28 cellular contexts compared by ENCODE assay signal in the genomic region with DNA sequence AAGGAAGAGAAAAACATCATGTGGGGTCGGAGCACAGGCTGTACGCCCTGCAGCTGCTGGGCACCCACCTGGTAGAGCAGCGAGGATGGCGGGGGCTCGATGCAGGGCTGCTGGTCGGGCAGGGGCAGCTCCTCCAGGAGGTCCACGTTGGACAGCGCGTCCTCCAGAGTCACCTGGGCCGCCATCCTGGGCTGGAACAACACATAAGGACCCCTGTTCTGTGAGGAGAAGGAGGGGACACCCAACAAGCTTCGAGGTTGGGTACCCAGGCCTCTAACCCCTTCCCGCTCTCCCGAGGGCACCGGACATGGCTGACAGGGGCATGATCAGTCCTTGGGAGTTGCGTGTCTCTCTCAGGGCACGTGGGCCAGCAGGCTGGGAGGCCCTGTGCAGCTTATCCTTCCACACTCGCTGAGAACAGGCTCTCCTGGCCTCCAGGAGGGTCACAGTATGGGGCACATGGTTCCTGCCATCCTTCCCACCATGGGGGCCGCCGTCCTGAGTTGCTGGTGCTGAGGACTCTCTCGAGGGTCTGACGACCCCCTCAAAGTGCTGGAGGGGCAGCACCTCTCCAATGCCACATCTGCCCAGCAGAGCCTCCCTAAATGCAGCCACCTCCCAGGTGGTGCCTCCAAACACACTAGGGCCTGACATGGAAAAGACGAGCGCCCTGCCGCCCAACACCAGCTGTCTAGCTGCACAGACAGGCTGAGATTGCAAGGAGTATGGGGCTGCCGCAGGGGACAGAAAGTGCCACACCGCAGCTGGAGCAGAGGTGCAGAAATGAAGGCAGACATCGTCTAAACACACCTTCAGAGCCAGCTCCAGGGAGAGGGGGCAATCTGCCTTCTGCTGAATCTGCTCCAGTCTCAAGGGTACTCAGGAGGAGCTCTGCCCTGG. TPM values are rescaled to one million over a fixed set of nuclear protein-coding genes. Genes with fewer than 3 reads are reported as not detected.
A peak's percentile ranks its signal among the peaks of the same experiment; 100 is the strongest.
DNase-seq lines count a peak whose midpoint lies in the region; ATAC-seq and TF ChIP-seq lines count a peak whose summit lies in the region.
"Had no signal": no experiment of that assay in that cellular context is flagged by ENCODE, and none has a peak within 500 bp of the region (broad histone marks: within the 10 kb centered on the region; RNA-seq: fewer than 3 reads in every experiment).

No MANE protein-coding gene starts in this region.

- no peaks in the 10 kb centered on the region; the same call in 1 of the 2 replicates for H3K4me1 ChIP-seq in H9 (ENCODE audit: insufficient read depth, low read length)
- H3K4me1 ChIP-seq in mesenchymal stem cell (ENCODE audit: control insufficient read depth, insufficient read depth, low read depth, low read length), result peaks cover 20% of the 10 kb centered on the region

- H3K27me3 Mint-ChIP-seq in H9 (ENCODE audit: low read depth), result peaks cover 29% of the 10 kb centered on the region
- H3K27me3 Mint-ChIP-seq in activated T-helper 17 cell treated with anti-CD3 and anti-CD28 coated beads, Interleukin-2, amount 50 U/mL, for 72 hours, result no peaks in the 10 kb centered on the region
- H3K27me3 Mint-ChIP-seq in stimulated activated naive B cell treated with anti-CD40 and anti-IgM and Interleukin-4, amounts not matched to agents 10 μg/mL and 1 μg/mL and 100 μg/mL, for 72 hours, result peaks cover 13 to 21% of the 10 kb centered on the region in 2 donors

- no peak overlapping the region for H2BK15ac ChIP-seq in H9 (ENCODE audit: low read depth, low read length)
- H2BK15ac ChIP-seq in mesenchymal stem cell (ENCODE audit: low read depth, poor library complexity, severe bottlenecking), result peak overlapping the region; percentile 44

- no peaks in the 10 kb centered on the region for H4K20me1 ChIP-seq in H9 (ENCODE audit: control insufficient read depth, insufficient read depth, insufficient read length)

- no peak for TF ChIP-seq CTCF in H9 (conservative IDR thresholded peaks at IDR 0.05)

- H2BK20ac ChIP-seq in H9 (ENCODE audit: low read depth, low read length, poor library complexity, severe bottlenecking), result no peak overlapping the region

- H3K4me3 ChIP-seq in mesenchymal stem cell (ENCODE audit: insufficient read depth in 1 of 2, low read depth in 1 of 2, low read length in 2 of 2), result no peak overlapping the region
- H3K4me3 ChIP-seq: gastrocnemius medialis, GM23248, psoas muscle, transverse colon had no signal

- H2BK12ac ChIP-seq in H9 (ENCODE audit: insufficient read length, low read depth, low read length) (no peak overlapping the region), mesenchymal stem cell (ENCODE audit: low read length in 2 of 2) (no peak overlapping the region)

- H3K18ac ChIP-seq in H9 (ENCODE audit: insufficient read length, low read depth, low read length) (no peak overlapping the region), mesenchymal stem cell (ENCODE audit: low read depth in 1 of 2, low read length in 2 of 2) (no peak overlapping the region)

- peaks cover 40 to 51% of the 10 kb centered on the region in 2 experiments for H3K36me3 ChIP-seq in mesenchymal stem cell (ENCODE audit: control insufficient read depth in 1 of 2, insufficient read depth in 2 of 2, low read depth in 1 of 2, low read length in 2 of 2)
- H3K36me3 ChIP-seq: neutrophil had no signal

- H3K4me3 Mint-ChIP-seq in H9, result no peak overlapping the region
- H3K4me3 Mint-ChIP-seq in activated T-helper 17 cell treated with anti-CD3 and anti-CD28 coated beads, Interleukin-2, amount 50 U/mL, for 72 hours, result no peak overlapping the region
- H3K4me3 Mint-ChIP-seq in stimulated activated naive B cell treated with anti-CD40 and anti-IgM and Interleukin-4, amounts not matched to agents 10 μg/mL and 1 μg/mL and 100 μg/mL, for 72 hours, result no peak overlapping the region
- H3K4me3 Mint-ChIP-seq: activated CD4-positive, alpha-beta T cell treated with anti-CD3 and anti-CD28 coated beads for 36 hours; activated CD8-positive, alpha-beta T cell treated with anti-CD3 and anti-CD28 coated beads, Interleukin-2, amount 10 ng/mL, durations not matched to agents 7 days and 5 days; brain; CD14-positive monocyte; memory B cell had no signal

- H2AFZ ChIP-seq in H9 (ENCODE audit: low read length), result no peak overlapping the region
- H2AFZ ChIP-seq in mesenchymal stem cell (ENCODE audit: low read depth, low read length), result no peak overlapping the region
- H2AFZ ChIP-seq: GM23248 had no signal

- DNase-seq in H9, result no peak
- DNase-seq in mesenchymal stem cell, result no peak
- no peak for DNase-seq in stimulated activated naive B cell treated with anti-CD40 and anti-IgM and Interleukin-4, amounts not matched to agents 10 μg/mL and 1 μg/mL and 100 μg/mL, for 72 hours
- DNase-seq in DMS114 treated with DMSO at 0.1 percent for 48 hours (lab: John Stamatoyannopoulos, UW; ENCODE audit: unreplicated experiment), result no peak
- no peak for DNase-seq in HuH-7 (ENCODE audit: low spot score)
- DNase-seq: activated CD4-positive, alpha-beta T cell treated with anti-CD3 and anti-CD28 coated beads for 36 hours; activated CD8-positive, alpha-beta T cell treated with anti-CD3 and anti-CD28 coated beads, Interleukin-2, amount 10 ng/mL, durations not matched to agents 7 days and 5 days; activated naive CD4-positive, alpha-beta T cell treated with anti-CD3 and anti-CD28 coated beads, Interleukin-2, amount 50 U/mL, for 16 hours; Calu3; gastrocnemius medialis; hypothalamus; MM.1S; NCI-H2029; NCI-H226; psoas muscle; SHP77 treated with DMSO at 0.1 percent for 48 hours; stimulated activated CD4-positive, alpha-beta T cell treated with anti-CD3 and anti-CD28 coated beads, Interleukin-4, amount 100 ng/mL, for 24 hours; T-helper 9 cell; transverse colon had no signal

- H3K23ac ChIP-seq in H9 (ENCODE audit: insufficient read length, low read depth, low read length) (no peak overlapping the region), mesenchymal stem cell (ENCODE audit: low read length in 2 of 2) (no peak overlapping the region)

- no peak overlapping the region for H2BK120ac ChIP-seq in H9 (ENCODE audit: low read depth, low read length, poor library complexity, severe bottlenecking)
- no peak overlapping the region for H2BK120ac ChIP-seq in mesenchymal stem cell (ENCODE audit: low read depth, low read length)

- H4K5ac ChIP-seq in H9 (ENCODE audit: insufficient read length, low read depth, low read length), result no peak overlapping the region

- WGBS in H9 (ENCODE audit: extremely low coverage, insufficient read length, low lambda C conversion rate), result no CpG with 5 or more reads among the region's 27 CpGs
- 94% methylated on average over 27 of the region's 27 CpGs for WGBS in mesenchymal stem cell

- H3K79me1 ChIP-seq in H9 (ENCODE audit: insufficient read depth, low read depth, low read length, poor library complexity, severe bottlenecking) (no peaks in the 10 kb centered on the region), mesenchymal stem cell (replicated peaks; ENCODE audit: low read length, poor library complexity, severe bottlenecking) (peaks cover 36% of the 10 kb centered on the region)

- H3K9me3 Mint-ChIP-seq in H9, result peaks cover 0 to 3% of the 10 kb centered on the region in 2 experiments; a peak in 1 of 5 replicates
- no peaks in the 10 kb centered on the region for H3K9me3 Mint-ChIP-seq in activated T-helper 17 cell treated with anti-CD3 and anti-CD28 coated beads, Interleukin-2, amount 50 U/mL, for 72 hours
- H3K9me3 Mint-ChIP-seq in stimulated activated naive B cell treated with anti-CD40 and anti-IgM and Interleukin-4, amounts not matched to agents 10 μg/mL and 1 μg/mL and 100 μg/mL, for 72 hours, result no peaks in the 10 kb centered on the region
- H3K9me3 Mint-ChIP-seq: brain, CD14-positive monocyte, memory B cell had no signal

- no peak overlapping the region for H2BK5ac ChIP-seq in H9 (ENCODE audit: insufficient read length, low read length)
- H2BK5ac ChIP-seq in mesenchymal stem cell (ENCODE audit: low read depth, low read length, poor library complexity, severe bottlenecking), result no peak overlapping the region

- H3K27ac ChIP-seq in H9 (ENCODE audit: insufficient read length, low read depth, low read length) (no peak overlapping the region), mesenchymal stem cell (ENCODE audit: low read length, poor library complexity, severe bottlenecking) (no peak overlapping the region)
- H3K27ac ChIP-seq: KMS-11, neutrophil, psoas muscle had no signal

- H3K14ac ChIP-seq in H9 (ENCODE audit: insufficient read depth, low read length) (peak overlapping the region; percentile 31; the same call in 1 of the 2 replicates), mesenchymal stem cell (ENCODE audit: low read length in 2 of 2) (no peak overlapping the region)

- H3K9ac ChIP-seq in H9 (ENCODE audit: extremely low read depth, insufficient read length, low read length), result no peak overlapping the region
- H3K9ac ChIP-seq in mesenchymal stem cell (ENCODE audit: low read length), result no peak overlapping the region
- H3K9ac ChIP-seq: GM23248, KMS-11 had no signal

- H3K27ac Mint-ChIP-seq in H9, result peak overlapping the region in 1 of 3 experiments; percentile 7; a peak in 1 of 7 replicates
- H3K27ac Mint-ChIP-seq in activated T-helper 17 cell treated with anti-CD3 and anti-CD28 coated beads, Interleukin-2, amount 50 U/mL, for 72 hours, result peak overlapping the region; percentile 49
- H3K27ac Mint-ChIP-seq in stimulated activated naive B cell treated with anti-CD40 and anti-IgM and Interleukin-4, amounts not matched to agents 10 μg/mL and 1 μg/mL and 100 μg/mL, for 72 hours, result peak overlapping the region; percentile 9
- H3K27ac Mint-ChIP-seq: activated CD4-positive, alpha-beta T cell treated with anti-CD3 and anti-CD28 coated beads for 36 hours; activated CD8-positive, alpha-beta T cell treated with anti-CD3 and anti-CD28 coated beads, Interleukin-2, amount 10 ng/mL, durations not matched to agents 7 days and 5 days; memory B cell had no signal

- H4K91ac ChIP-seq in H9 (ENCODE audit: insufficient read length, low read depth, low read length) (no peak overlapping the region), mesenchymal stem cell (ENCODE audit: low read length) (no peak overlapping the region)

- H3K4ac ChIP-seq in H9 (ENCODE audit: low read depth, low read length), result no peak overlapping the region
- H3K4ac ChIP-seq in mesenchymal stem cell (ENCODE audit: low read depth in 1 of 2, low read length in 2 of 2), result no peak overlapping the region

- H3K27me3 ChIP-seq in H9 (ENCODE audit: insufficient read depth, low read length), result no peaks in the 10 kb centered on the region; the same call in 1 of the 2 replicates
- no peaks in the 10 kb centered on the region for H3K27me3 ChIP-seq in mesenchymal stem cell (ENCODE audit: control insufficient read depth in 1 of 2, insufficient read depth in 1 of 2, low read length in 2 of 2)
- H3K27me3 ChIP-seq: gastrocnemius medialis, neutrophil, transverse colon had no signal

- no peaks in the 10 kb centered on the region; the same call in 1 of the 2 replicates for H3K79me2 ChIP-seq in H9 (ENCODE audit: insufficient read depth, low read length)

- H4K8ac ChIP-seq in H9 (replicated peaks; ENCODE audit: insufficient read length, low read depth, low read length) (no peak overlapping the region), mesenchymal stem cell (ENCODE audit: low read length) (peak overlapping the region; percentile 62)

- no peak overlapping the region for H3K56ac ChIP-seq in H9 (ENCODE audit: insufficient read length, low read depth, low read length)

- ATAC-seq in activated T-helper 17 cell treated with anti-CD3 and anti-CD28 coated beads, Interleukin-2, amount 50 U/mL, for 72 hours (replicated peaks), result no peak
- ATAC-seq in stimulated activated naive B cell treated with anti-CD40 and anti-IgM and Interleukin-4, amounts not matched to agents 10 μg/mL and 1 μg/mL and 100 μg/mL, for 72 hours (replicated peaks), result no peak
- ATAC-seq in HG02759 (IDR thresholded peaks at IDR 0.05; ENCODE audit: unreplicated experiment), result no peak
- ATAC-seq: activated CD4-positive, alpha-beta T cell treated with anti-CD3 and anti-CD28 coated beads for 36 hours; activated CD8-positive, alpha-beta T cell treated with anti-CD3 and anti-CD28 coated beads, Interleukin-2, amount 10 ng/mL, durations not matched to agents 7 days and 5 days; gastrocnemius medialis; Panc1; psoas muscle had no signal

- H3K9me3 ChIP-seq in H9 (ENCODE audit: control insufficient read depth, low read depth, low read length) (no peaks in the 10 kb centered on the region), mesenchymal stem cell (ENCODE audit: control insufficient read depth, low read length) (no peaks in the 10 kb centered on the region)
- H3K9me3 ChIP-seq: gastrocnemius medialis, neutrophil, psoas muscle, transverse colon had no signal

- H2AK5ac ChIP-seq in H9 (ENCODE audit: insufficient read length, low read length) (no peak overlapping the region), mesenchymal stem cell (ENCODE audit: low read length, severe bottlenecking) (no peak overlapping the region)

- H3K4me2 ChIP-seq in H9 (ENCODE audit: insufficient read depth, insufficient read length, low read length) (no peak overlapping the region), mesenchymal stem cell (ENCODE audit: low read length, poor library complexity, severe bottlenecking) (no peak overlapping the region)
- H3K4me2 ChIP-seq: KMS-11 had no signal

- peaks cover 21 to 27% of the 10 kb centered on the region in 2 experiments for H3K4me1 Mint-ChIP-seq in H9
- peaks cover 17% of the 10 kb centered on the region for H3K4me1 Mint-ChIP-seq in activated T-helper 17 cell treated with anti-CD3 and anti-CD28 coated beads, Interleukin-2, amount 50 U/mL, for 72 hours
- H3K4me1 Mint-ChIP-seq in stimulated activated naive B cell treated with anti-CD40 and anti-IgM and Interleukin-4, amounts not matched to agents 10 μg/mL and 1 μg/mL and 100 μg/mL, for 72 hours, result peaks cover 15% of the 10 kb centered on the region in 2 donors

- no peak overlapping the region for H3T11ph ChIP-seq in H9 (ENCODE audit: low read length)

- H3K23me2 ChIP-seq in H9 (ENCODE audit: insufficient read length, low read depth, low read length, poor library complexity, severe bottlenecking), result no peaks in the 10 kb centered on the region

- peaks cover 11 to 23% (median 12%) of the 10 kb centered on the region in 3 experiments; a peak in 6 of 7 replicates for H3K36me3 Mint-ChIP-seq in H9 (ENCODE audit: insufficient read depth in 1 of 3, low read depth in 3 of 3)
- H3K36me3 Mint-ChIP-seq in activated T-helper 17 cell treated with anti-CD3 and anti-CD28 coated beads, Interleukin-2, amount 50 U/mL, for 72 hours (ENCODE audit: low read depth), result peaks cover 19% of the 10 kb centered on the region
- H3K36me3 Mint-ChIP-seq in stimulated activated naive B cell treated with anti-CD40 and anti-IgM and Interleukin-4, amounts not matched to agents 10 μg/mL and 1 μg/mL and 100 μg/mL, for 72 hours, result peaks cover 0 to 8% of the 10 kb centered on the region in 2 donors

RNA-seq across cellular contexts. Expression of a gene that starts 32.8 kb away (rescaled TPM):
- total RNA-seq in H9 (2021), result 67.5 and 71.2 TPM in 2 replicates
- 10 to 100 TPM; 34.3 to 39.5 TPM for total RNA-seq in activated T-helper 17 cell treated with anti-CD3 and anti-CD28 coated beads, Interleukin-2, amount 50 U/mL, for 72 hours
- 42.1 TPM for polyA plus RNA-seq in mesenchymal stem cell (2013, experiment 1 of 2)
- 39.2 TPM for polyA plus RNA-seq in mesenchymal stem cell (2013, experiment 2 of 2)
